Comparison of ENCODE assay signal across 6 cellular contexts in the genomic region with DNA sequence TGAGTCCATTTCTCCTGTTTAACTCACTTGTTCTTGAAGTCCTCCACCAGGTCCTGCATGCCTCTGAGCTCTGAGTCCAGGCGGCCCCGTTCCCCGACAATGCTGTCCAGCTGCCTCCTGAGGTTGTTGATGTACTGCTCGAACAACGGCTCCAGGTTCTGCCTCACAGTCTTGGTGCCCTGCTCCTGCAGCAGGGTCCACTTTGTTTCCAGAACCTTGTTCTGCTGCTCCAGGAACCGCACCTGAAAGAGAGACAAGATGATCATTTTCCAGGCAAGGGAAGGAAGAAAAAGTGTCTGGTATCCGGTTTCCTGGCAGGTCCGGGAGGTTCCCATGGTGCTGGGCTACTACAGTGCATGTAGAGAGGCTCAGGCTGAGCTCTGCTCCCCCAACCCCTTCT. TPM values are rescaled to one million over a fixed set of nuclear protein-coding genes. Genes with fewer than 3 reads are reported as not detected.
"Had no signal": no experiment of that assay in that cellular context is flagged by ENCODE, and none has a peak within 500 bp of the region (broad histone marks: within the 10 kb centered on the region; RNA-seq: fewer than 3 reads in every experiment).

No MANE protein-coding gene starts in this region.

RNA-seq across cellular contexts. Expression of a gene that starts 1.6 kb away (rescaled TPM):
- total RNA-seq: LHCN-M2, Right ventricle myocardium superior, SJSA1 had no signal
- polyA plus RNA-seq: SK-N-SH had no signal

RNA-seq across cellular contexts. Expression of a gene that starts 17.9 kb away (rescaled TPM):
- total RNA-seq: LHCN-M2, PC-3, Right ventricle myocardium superior, SJSA1 had no signal
- polyA plus RNA-seq: SK-N-SH had no signal

RNA-seq across cellular contexts. Expression of a gene that starts 28.7 kb away (rescaled TPM):
- total RNA-seq: LHCN-M2, PC-3, Right ventricle myocardium superior, SJSA1 had no signal
- polyA plus RNA-seq: SK-N-SH had no signal

RNA-seq across cellular contexts. Expression of a gene that starts 39.5 kb away (rescaled TPM):
- total RNA-seq: LHCN-M2, Peyer's patch, Right ventricle myocardium superior, SJSA1 had no signal
- polyA plus RNA-seq: SK-N-SH had no signal

RNA-seq across cellular contexts. Expression of a gene that starts 57.3 kb away (rescaled TPM):
- total RNA-seq: LHCN-M2, Peyer's patch, Right ventricle myocardium superior, SJSA1 had no signal
- polyA plus RNA-seq: SK-N-SH had no signal
